11 cellular contexts compared by ENCODE assay signal in genomic region chr10:101139421-101139911, GRCh38. TPM values are rescaled to one million over a fixed set of nuclear protein-coding genes. Genes with fewer than 3 reads are reported as not detected.
DNase-seq lines count a peak whose midpoint lies in the region; ATAC-seq and TF ChIP-seq lines count a peak whose summit lies in the region.
"Had no signal": no experiment of that assay in that cellular context is flagged by ENCODE, and none has a peak within 500 bp of the region (broad histone marks: within the 10 kb centered on the region; RNA-seq: fewer than 3 reads in every experiment).

No MANE protein-coding gene starts in this region.

- H3K9me3 ChIP-seq in CD8-positive, alpha-beta T cell (ENCODE audit: low read length): no peaks in the 10 kb centered on the region
- H3K9me3 ChIP-seq: SJSA1 had no signal

- no peak for ATAC-seq in CD8-positive, alpha-beta T cell
- ATAC-seq in naive thymus-derived CD8-positive, alpha-beta T cell: peak in 1 of 2 donors; percentile 36

- peak overlapping the region; percentile 42 for H3K4me3 Mint-ChIP-seq in CD8-positive, alpha-beta T cell
- no peak overlapping the region; the same call in 1 of the 2 replicates for H3K4me3 Mint-ChIP-seq in HFFc6
- H3K4me3 Mint-ChIP-seq in chondrocyte (ENCODE audit: unreplicated experiment): no peak overlapping the region
- H3K4me3 Mint-ChIP-seq in naive thymus-derived CD8-positive, alpha-beta T cell: peak overlapping the region in 6 of 10 donors; percentile 27 to 66 (median 56)
- H3K4me3 Mint-ChIP-seq: activated CD4-positive, alpha-beta memory T cell treated with anti-CD3 and anti-CD28 coated beads, Interleukin-2, amount 10 ng/mL, durations not matched to agents 7 days and 5 days; stimulated activated naive CD8-positive, alpha-beta T cell treated with anti-CD3 and anti-CD28 coated beads, Interleukin-15, Interleukin-2, amounts not matched to agents 100 ng/mL and 50 ng/mL, for 24 hours had no signal

- no peaks in the 10 kb centered on the region for H3K36me3 Mint-ChIP-seq in CD8-positive, alpha-beta T cell
- H3K36me3 Mint-ChIP-seq in HFFc6 (ENCODE audit: low read depth) (no peaks in the 10 kb centered on the region), chondrocyte (ENCODE audit: low read depth) (peaks cover 2% of the 10 kb centered on the region)
- peaks cover 0 to 2% (median 0%) of the 10 kb centered on the region in 3 donors for H3K36me3 Mint-ChIP-seq in naive thymus-derived CD8-positive, alpha-beta T cell

- no peak for TF ChIP-seq CTCF in CD8-positive, alpha-beta T cell (IDR thresholded peaks at IDR 0.05)
- TF ChIP-seq CTCF in HFFc6 (IDR thresholded peaks at IDR 0.05) (peak; percentile 64), chondrocyte (IDR thresholded peaks at IDR 0.05) (peak; percentile 65)

- CTCF ChIA-PET in CD8-positive, alpha-beta T cell (lab: Charles Lee): interaction anchor here (0.8 to 14.0 kb wide), 4 partner anchors 12 to 75 kb away, joined by 3 to 479 read pairs (median 40); partner anchors contain the start of gene KAZALD1

- H3K27me3 ChIP-seq in CD8-positive, alpha-beta T cell (ENCODE audit: insufficient read depth, low read length): peaks cover 68% of the 10 kb centered on the region

- POLR2A ChIA-PET in CD8-positive, alpha-beta T cell (lab: Charles Lee): interaction anchor here (1.0 kb wide), 1 partner anchor 12 kb away, joined by 3 read pairs; no protein-coding TSS in a partner anchor
- POLR2A ChIA-PET in naive thymus-derived CD8-positive, alpha-beta T cell (lab: Charles Lee): interaction anchor here (0.6 kb wide), 1 partner anchor 52 kb away, joined by 3 read pairs; no protein-coding TSS in a partner anchor

- intact Hi-C loops in CD8-positive, alpha-beta T cell (cut with DNase I, micrococcal nuclease): no loop called here

- peaks cover 84% of the 10 kb centered on the region for H3K27me3 Mint-ChIP-seq in CD8-positive, alpha-beta T cell (ENCODE audit: low read depth)
- H3K27me3 Mint-ChIP-seq in HFFc6 (ENCODE audit: insufficient read depth) (peaks cover 78% of the 10 kb centered on the region), chondrocyte (ENCODE audit: low read depth) (peaks cover 73% of the 10 kb centered on the region)
- H3K27me3 Mint-ChIP-seq in naive thymus-derived CD8-positive, alpha-beta T cell: peaks cover 34 to 96% (median 67%) of the 10 kb centered on the region in 5 donors

- H3K9me3 Mint-ChIP-seq in CD8-positive, alpha-beta T cell: no peaks in the 10 kb centered on the region
- H3K9me3 Mint-ChIP-seq in HFFc6 (no peaks in the 10 kb centered on the region), chondrocyte (ENCODE audit: low read depth) (no peaks in the 10 kb centered on the region)
- H3K9me3 Mint-ChIP-seq in naive thymus-derived CD8-positive, alpha-beta T cell: no peaks in the 10 kb centered on the region
- H3K9me3 Mint-ChIP-seq: activated CD4-positive, alpha-beta memory T cell treated with anti-CD3 and anti-CD28 coated beads, Interleukin-2, amount 10 ng/mL, durations not matched to agents 7 days and 5 days; stimulated activated naive CD8-positive, alpha-beta T cell treated with anti-CD3 and anti-CD28 coated beads, Interleukin-15, Interleukin-2, amounts not matched to agents 100 ng/mL and 50 ng/mL, for 24 hours had no signal

- H3K4me3 ChIP-seq in CD8-positive, alpha-beta T cell (ENCODE audit: low read depth, low read length): no peak overlapping the region
- H3K4me3 ChIP-seq: SJSA1 had no signal

- DNase-seq in CD8-positive, alpha-beta T cell: no peak
- no peak for DNase-seq in HFFc6
- no peak for DNase-seq in chondrocyte (ENCODE audit: low spot score)
- no peak for DNase-seq in naive thymus-derived CD8-positive, alpha-beta T cell
- no peak for DNase-seq in NOMO-1 treated with dmso at 0.1 percent for 144 hours (lab: John Stamatoyannopoulos, UW; ENCODE audit: unreplicated experiment)
- no peak for DNase-seq in DMS79 treated with DMSO at 0.1 percent for 48 hours (lab: John Stamatoyannopoulos, UW)
- DNase-seq in DMS79 (lab: John Stamatoyannopoulos, UW): no peak
- DNase-seq in KG1 (lab: John Stamatoyannopoulos, UW): no peak
- DNase-seq: activated CD4-positive, alpha-beta memory T cell treated with anti-CD3 and anti-CD28 coated beads, Interleukin-2, amount 10 ng/mL, durations not matched to agents 7 days and 5 days had no signal

- H3K4me1 ChIP-seq in CD8-positive, alpha-beta T cell (ENCODE audit: insufficient read depth, low read length): peaks cover 30% of the 10 kb centered on the region

- peaks cover 38% of the 10 kb centered on the region for H3K4me1 Mint-ChIP-seq in CD8-positive, alpha-beta T cell (ENCODE audit: low read depth)
- H3K4me1 Mint-ChIP-seq in HFFc6 (ENCODE audit: low read depth) (peaks cover 28% of the 10 kb centered on the region), chondrocyte (ENCODE audit: low read depth) (peaks cover 19% of the 10 kb centered on the region)
- H3K4me1 Mint-ChIP-seq in naive thymus-derived CD8-positive, alpha-beta T cell: peaks cover 19 to 46% (median 38%) of the 10 kb centered on the region in 4 donors

- no peak overlapping the region for H3K27ac ChIP-seq in CD8-positive, alpha-beta T cell (ENCODE audit: low read depth, low read length)
- H3K27ac ChIP-seq: SJSA1 had no signal

- no peaks in the 10 kb centered on the region for H3K36me3 ChIP-seq in CD8-positive, alpha-beta T cell (ENCODE audit: insufficient read depth, low read length)
- H3K36me3 ChIP-seq: SJSA1 had no signal

- no peak overlapping the region for H3K27ac Mint-ChIP-seq in CD8-positive, alpha-beta T cell
- H3K27ac Mint-ChIP-seq in HFFc6: no peak overlapping the region
- no peak overlapping the region for H3K27ac Mint-ChIP-seq in chondrocyte (ENCODE audit: unreplicated experiment)
- H3K27ac Mint-ChIP-seq in naive thymus-derived CD8-positive, alpha-beta T cell: no peak overlapping the region
- H3K27ac Mint-ChIP-seq: activated CD4-positive, alpha-beta memory T cell treated with anti-CD3 and anti-CD28 coated beads, Interleukin-2, amount 10 ng/mL, durations not matched to agents 7 days and 5 days; stimulated activated naive CD8-positive, alpha-beta T cell treated with anti-CD3 and anti-CD28 coated beads, Interleukin-15, Interleukin-2, amounts not matched to agents 100 ng/mL and 50 ng/mL, for 24 hours had no signal

RNA-seq across cellular contexts. Expression of gene TLX1, which starts 8.4 kb away (rescaled TPM):
- total RNA-seq in CD8-positive, alpha-beta T cell: not detected
- not detected for total RNA-seq in HFFc6 (2021; fragmentation: NEBNext Ultra II Directional; extraction: Animal tissue kit (Norgen Biotek cat#: 25700))
- total RNA-seq in chondrocyte: not detected in 3 replicates
- total RNA-seq in naive thymus-derived CD8-positive, alpha-beta T cell: not detected
- polyA plus RNA-seq in naive thymus-derived CD8-positive, alpha-beta T cell: not detected
- total RNA-seq: activated CD4-positive, alpha-beta memory T cell treated with anti-CD3 and anti-CD28 coated beads, Interleukin-2, amount 10 ng/mL, durations not matched to agents 7 days and 5 days; SJSA1 had no signal

Comparison
In these comparisons a context has a peak if more than half of its experiments do, and no peak if none do; other contexts are left out.
1. H3K4me3 Mint-ChIP-seq: peak in CD8-positive, alpha-beta T cell (single experiment) and naive thymus-derived CD8-positive, alpha-beta T cell (6 of 10); none in HFFc6 (single experiment) and chondrocyte (single experiment).